ENCODE assay signal across 29 cellular contexts in genomic region chr2:232476045-232476444, GRCh38. TPM values are rescaled to one million over a fixed set of nuclear protein-coding genes. Genes with fewer than 3 reads are reported as not detected.
DNase-seq lines count a peak whose midpoint lies in the region; ATAC-seq and TF ChIP-seq lines count a peak whose summit lies in the region.
"Had no signal": no experiment of that assay in that cellular context is flagged by ENCODE, and none has a peak within 500 bp of the region (broad histone marks: within the 10 kb centered on the region; RNA-seq: fewer than 3 reads in every experiment).

No MANE protein-coding gene starts in this region.

- H3K27me3 ChIP-seq in neuronal stem cell (ENCODE audit: control insufficient read depth in 3 of 3, insufficient read depth in 3 of 3, low read depth in 1 of 3, low read length in 3 of 3), result peaks cover 0 to 63% (median 0%) of the 10 kb centered on the region in 3 experiments
- H3K27me3 ChIP-seq in aorta (ENCODE audit: control insufficient read depth in 1 of 2, insufficient read depth in 2 of 2, low read length in 1 of 2), result peaks cover 0 to 1% of the 10 kb centered on the region in 2 donors

- H3K27ac Mint-ChIP-seq in natural killer cell treated with Interleukin-12 subunit alpha and Interleukin-12 subunit beta and Interleukin-15 and Interleukin-18, amount 100 ng/mL, for 72 hours, result no peak overlapping the region
- H3K27ac Mint-ChIP-seq in natural killer cell, result no peak overlapping the region
- H3K27ac Mint-ChIP-seq: CD14-positive monocyte; CD8-positive, alpha-beta memory T cell; H9; HFFc6 had no signal

- H2BK120ac ChIP-seq in neuronal stem cell (ENCODE audit: low read depth, low read length), result no peak overlapping the region

- CTCF ChIA-PET in HEK293 (lab: Yijun Ruan, JAX), result interaction anchor here (1.0 to 3.2 kb wide), 3 partner anchors 29 to 45 kb away, joined by 3 to 10 read pairs (median 4); no protein-coding TSS in a partner anchor

- H3K9me3 Mint-ChIP-seq in natural killer cell treated with Interleukin-12 subunit alpha and Interleukin-12 subunit beta and Interleukin-15 and Interleukin-18, amount 100 ng/mL, for 72 hours, result peaks cover 6% of the 10 kb centered on the region
- no peaks in the 10 kb centered on the region for H3K9me3 Mint-ChIP-seq in natural killer cell
- H3K9me3 Mint-ChIP-seq: H9, HFFc6 had no signal

- no CpG with 5 or more reads among the region's 2 CpGs for WGBS in neuronal stem cell (ENCODE audit: extremely low coverage in 2 of 2, insufficient read length in 2 of 2, insufficient replicate concordance in 1 of 2), 2 donors
- 75 to 87% methylated on average over 2 of the region's 2 CpGs for WGBS in aorta, 2 donors

- no peak overlapping the region for H3K23ac ChIP-seq in neuronal stem cell (ENCODE audit: low read depth, low read length, poor library complexity)

- H2BK5ac ChIP-seq in neuronal stem cell (ENCODE audit: low read length), result no peak overlapping the region

- H3K4me1 ChIP-seq in HEK293 (ENCODE audit: control insufficient read depth, insufficient read depth, low read length), result peaks cover 2% of the 10 kb centered on the region; the same call in 1 of the 2 replicates
- no peaks in the 10 kb centered on the region for H3K4me1 ChIP-seq in neuronal stem cell (ENCODE audit: control insufficient read depth in 2 of 2, insufficient read depth in 1 of 2, low read depth in 1 of 2, low read length in 2 of 2)
- H3K4me1 ChIP-seq in aorta (ENCODE audit: control insufficient read depth in 1 of 2, insufficient read depth in 2 of 2, low read length in 2 of 2), result no peaks in the 10 kb centered on the region

- no peak overlapping the region for H3K27ac ChIP-seq in HEK293 (ENCODE audit: extremely low read depth, low read depth, low read length)
- H3K27ac ChIP-seq in neuronal stem cell (replicated peaks; ENCODE audit: low read length), result no peak overlapping the region
- H3K27ac ChIP-seq in aorta (ENCODE audit: low read depth in 1 of 2, low read length in 2 of 2), result no peak overlapping the region
- H3K27ac ChIP-seq: PC-9 had no signal

- POLR2A ChIA-PET in HEK293 (lab: Yijun Ruan, JAX), result no interaction called here

- H3K27me3 Mint-ChIP-seq in natural killer cell treated with Interleukin-12 subunit alpha and Interleukin-12 subunit beta and Interleukin-15 and Interleukin-18, amount 100 ng/mL, for 72 hours, result peaks cover 20 to 29% of the 10 kb centered on the region in 2 donors
- peaks cover 15 to 30% of the 10 kb centered on the region in 2 donors for H3K27me3 Mint-ChIP-seq in natural killer cell (ENCODE audit: low read depth in 2 of 2)

- H3K4me2 ChIP-seq in neuronal stem cell (ENCODE audit: insufficient read depth, low read length, poor library complexity, severe bottlenecking), result no peak overlapping the region
- H3K4me2 ChIP-seq: PC-9 had no signal

- no peak overlapping the region for H3K9ac ChIP-seq in neuronal stem cell (ENCODE audit: low read depth, low read length, poor library complexity)

- no peak for TF ChIP-seq CTCF in natural killer cell (IDR thresholded peaks at IDR 0.05)
- TF ChIP-seq CTCF in HEK293 (tag by site-specific recombination; IDR thresholded peaks at IDR 0.05), result no peak

- H2BK12ac ChIP-seq in neuronal stem cell (ENCODE audit: low read length), result no peak overlapping the region

- H3K9me3 ChIP-seq in HEK293 (ENCODE audit: control insufficient read depth, insufficient read depth, low read depth, low read length) (no peaks in the 10 kb centered on the region), neuronal stem cell (replicated peaks in 1 of 2; ENCODE audit: control insufficient read depth in 2 of 2, insufficient read depth in 1 of 2, low read depth in 1 of 2, low read length in 2 of 2) (no peaks in the 10 kb centered on the region), aorta (ENCODE audit: control insufficient read depth, low read length) (no peaks in the 10 kb centered on the region)
- H3K9me3 ChIP-seq: BE2C had no signal

- no peak overlapping the region for H3K4ac ChIP-seq in neuronal stem cell (ENCODE audit: low read length)

- no peak overlapping the region for H2BK15ac ChIP-seq in neuronal stem cell (ENCODE audit: low read length)

- H3K18ac ChIP-seq in neuronal stem cell (ENCODE audit: low read length), result peak overlapping the region; percentile 39

- no peak overlapping the region for H4K8ac ChIP-seq in neuronal stem cell (ENCODE audit: low read depth, low read length)

- intact Hi-C loops in natural killer cell (cut with micrococcal nuclease) (no loop called here), aorta (cut with DNase I) (no loop called here)

- no peaks in the 10 kb centered on the region for H3K4me1 Mint-ChIP-seq in natural killer cell treated with Interleukin-12 subunit alpha and Interleukin-12 subunit beta and Interleukin-15 and Interleukin-18, amount 100 ng/mL, for 72 hours (ENCODE audit: low read depth in 2 of 2)
- H3K4me1 Mint-ChIP-seq in natural killer cell, result no peaks in the 10 kb centered on the region
- H3K4me1 Mint-ChIP-seq: CD14-positive monocyte; CD8-positive, alpha-beta memory T cell had no signal

- H2AK5ac ChIP-seq in neuronal stem cell (ENCODE audit: low read depth, low read length), result peak overlapping the region; percentile 23

- DNase-seq in natural killer cell treated with Interleukin-12 subunit alpha and Interleukin-12 subunit beta and Interleukin-15 and Interleukin-18, amount 100 ng/mL, for 72 hours (ENCODE audit: low spot score), result peak; percentile 35
- no peak for DNase-seq in natural killer cell
- no peak for DNase-seq in neuronal stem cell (ENCODE audit: low spot score)
- peak; percentile 17 to 31 for DNase-seq in aorta
- DNase-seq in SIG-M5 treated with dmso at 0.1 percent for 504 hours (lab: John Stamatoyannopoulos, UW; ENCODE audit: unreplicated experiment), result no peak
- no peak for DNase-seq in NCI-H1105 (lab: John Stamatoyannopoulos, UW)
- DNase-seq: BE2C; DMS 273 treated with DMSO at 0.1 percent for 48 hours; DMS79; GF-D8; H9; HFFc6; MV-4-11; NCI-H1694; NCI-H2029 treated with DMSO at 0.1 percent for 48 hours; NCI-H446 treated with DMSO at 0.1 percent for 48 hours; NCI-H526; NCI-H82; NK-92 treated with Interleukin-12 subunit alpha and Interleukin-12 subunit beta, amount 100 ng/mL, for 24 hours; PC-9; RPMI8226; SHP77 had no signal

- H3K4me3 ChIP-seq in HEK293 (ENCODE audit: low read depth, low read length), result no peak overlapping the region
- no peak overlapping the region for H3K4me3 ChIP-seq in neuronal stem cell (ENCODE audit: low read length in 2 of 2)
- no peak overlapping the region for H3K4me3 ChIP-seq in aorta (ENCODE audit: low read length in 2 of 2)
- H3K4me3 ChIP-seq: K562, PC-9 had no signal

- H3K14ac ChIP-seq in neuronal stem cell (ENCODE audit: low read length), result no peak overlapping the region

- H2AFZ ChIP-seq in neuronal stem cell (ENCODE audit: low read length), result no peak overlapping the region
- H2AFZ ChIP-seq: PC-9 had no signal

- peaks cover 9% of the 10 kb centered on the region for H3K36me3 Mint-ChIP-seq in natural killer cell treated with Interleukin-12 subunit alpha and Interleukin-12 subunit beta and Interleukin-15 and Interleukin-18, amount 100 ng/mL, for 72 hours
- no peaks in the 10 kb centered on the region for H3K36me3 Mint-ChIP-seq in natural killer cell
- H3K36me3 Mint-ChIP-seq: CD14-positive monocyte; CD8-positive, alpha-beta memory T cell had no signal

- H3K36me3 ChIP-seq in HEK293 (ENCODE audit: control insufficient read depth in 2 of 2, insufficient read depth in 1 of 2, low read length in 2 of 2) (no peaks in the 10 kb centered on the region), neuronal stem cell (replicated peaks in 1 of 2; ENCODE audit: control insufficient read depth in 2 of 2, insufficient read depth in 2 of 2, low read length in 2 of 2) (no peaks in the 10 kb centered on the region), aorta (ENCODE audit: control insufficient read depth in 1 of 2, insufficient read depth in 2 of 2, low read length in 1 of 2) (no peaks in the 10 kb centered on the region)
- H3K36me3 ChIP-seq: BE2C had no signal

- H3K4me3 Mint-ChIP-seq in natural killer cell treated with Interleukin-12 subunit alpha and Interleukin-12 subunit beta and Interleukin-15 and Interleukin-18, amount 100 ng/mL, for 72 hours, result no peak overlapping the region
- no peak overlapping the region for H3K4me3 Mint-ChIP-seq in natural killer cell
- H3K4me3 Mint-ChIP-seq: CD14-positive monocyte; CD8-positive, alpha-beta memory T cell; H9; HFFc6 had no signal

- ATAC-seq in natural killer cell treated with Interleukin-12 subunit alpha and Interleukin-12 subunit beta and Interleukin-15 and Interleukin-18, amount 100 ng/mL, for 72 hours, result no peak
- ATAC-seq in natural killer cell (no peak), aorta (ENCODE audit: low FRiP score) (no peak), HG03521 (IDR thresholded peaks at IDR 0.05; ENCODE audit: unreplicated experiment) (no peak)
- ATAC-seq: K562 had no signal

- H3K79me1 ChIP-seq in neuronal stem cell (ENCODE audit: low read depth, low read length), result peaks cover 1% of the 10 kb centered on the region

- no peak overlapping the region for H4K91ac ChIP-seq in neuronal stem cell (ENCODE audit: low read depth, low read length, poor library complexity)

TF ChIP-seq in HEK293, 187 proteins besides CTCF, POLR2A, EP300 and RAD21 (continues in another document):
- TF ChIP-seq BCL11B (tag by site-specific recombination; IDR thresholded peaks at IDR 0.05; ENCODE audit: low read depth), result no peak
- peak; percentile 62 for TF ChIP-seq ZNF341 (tag by site-specific recombination; IDR thresholded peaks at IDR 0.05; ENCODE audit: low read depth)
- TF ChIP-seq ZNF114 (tag by site-specific recombination; IDR thresholded peaks at IDR 0.05), result no peak

RNA-seq across cellular contexts. Expression of gene ECEL1, which starts 11.6 kb away (rescaled TPM):
- total RNA-seq in natural killer cell treated with Interleukin-12 subunit alpha and Interleukin-12 subunit beta and Interleukin-15 and Interleukin-18, amount 100 ng/mL, for 72 hours, result not detected
- total RNA-seq in natural killer cell (not detected), aorta (1 to 10 TPM; 2.1 to 7.2 TPM)
- 8.2 TPM for polyA plus RNA-seq in neuronal stem cell (2013, experiment 1 of 2)
- polyA plus RNA-seq in neuronal stem cell (2013, experiment 2 of 2), result 7.9 TPM
- polyA plus RNA-seq in aorta, result not detected
- total RNA-seq: CD8-positive, alpha-beta memory T cell; HFFc6; LHCN-M2; MCF 10A; PC-9 had no signal
- polyA plus RNA-seq: CD14-positive monocyte; CD8-positive, alpha-beta memory T cell; K562 had no signal

RNA-seq across cellular contexts. Expression of gene ALPI, which starts 20.1 kb away (rescaled TPM):
- total RNA-seq in natural killer cell treated with Interleukin-12 subunit alpha and Interleukin-12 subunit beta and Interleukin-15 and Interleukin-18, amount 100 ng/mL, for 72 hours, result not detected
- not detected for total RNA-seq in natural killer cell
- polyA plus RNA-seq in neuronal stem cell (2013, experiment 1 of 2), result not detected
- polyA plus RNA-seq in neuronal stem cell (2013, experiment 2 of 2), result not detected
- total RNA-seq in aorta, result not detected
- 10 to 100 TPM in 1 of 2 donors, under 1 TPM in 1; 0.18 to 19.9 TPM for polyA plus RNA-seq in aorta
- total RNA-seq: CD8-positive, alpha-beta memory T cell; H9; HFFc6; K562; LHCN-M2; MCF 10A; PC-9 had no signal
- polyA plus RNA-seq: CD14-positive monocyte; CD8-positive, alpha-beta memory T cell; K562 had no signal

RNA-seq across cellular contexts. Expression of gene PRSS56, which starts 44.1 kb away (rescaled TPM):
- total RNA-seq in natural killer cell treated with Interleukin-12 subunit alpha and Interleukin-12 subunit beta and Interleukin-15 and Interleukin-18, amount 100 ng/mL, for 72 hours, result not detected
- total RNA-seq in natural killer cell (not detected), aorta (not detected)
- not detected for polyA plus RNA-seq in neuronal stem cell (2013, experiment 1 of 2)
- polyA plus RNA-seq in neuronal stem cell (2013, experiment 2 of 2), result not detected
- polyA plus RNA-seq in aorta, result not detected
- total RNA-seq: CD8-positive, alpha-beta memory T cell; H9; HFFc6; K562; MCF 10A; PC-9 had no signal
- polyA plus RNA-seq: CD14-positive monocyte; CD8-positive, alpha-beta memory T cell; K562 had no signal

RNA-seq across cellular contexts. Expression of gene CHRND, which starts 49.9 kb away (rescaled TPM):
- not detected for total RNA-seq in natural killer cell treated with Interleukin-12 subunit alpha and Interleukin-12 subunit beta and Interleukin-15 and Interleukin-18, amount 100 ng/mL, for 72 hours
- not detected for total RNA-seq in natural killer cell
- polyA plus RNA-seq in neuronal stem cell (2013, experiment 1 of 2), result 0.18 TPM
- 0.14 TPM for polyA plus RNA-seq in neuronal stem cell (2013, experiment 2 of 2)
- not detected for total RNA-seq in aorta
- polyA plus RNA-seq in aorta, result not detected
- total RNA-seq: CD8-positive, alpha-beta memory T cell; H9; HFFc6; K562; MCF 10A; PC-9 had no signal
- polyA plus RNA-seq: CD14-positive monocyte; CD8-positive, alpha-beta memory T cell; K562 had no signal

Comparison
In these comparisons a context has a peak if more than half of its experiments do, and no peak if none do; other contexts are left out.
1. DNase-seq: peak in natural killer cell treated with Interleukin-12 subunit alpha and Interleukin-12 subunit beta and Interleukin-15 and Interleukin-18, amount 100 ng/mL, for 72 hours (single experiment) and aorta (2 of 2); none in natural killer cell (single experiment), neuronal stem cell (single experiment), SIG-M5 treated with dmso at 0.1 percent for 504 hours (single experiment) and NCI-H1105 (single experiment).